Comparison of ENCODE assay signal across 8 cellular contexts in genomic region chr10:69092959-69093850, GRCh38. TPM values are rescaled to one million over a fixed set of nuclear protein-coding genes. Genes with fewer than 3 reads are reported as not detected.
DNase-seq lines count a peak whose midpoint lies in the region; ATAC-seq and TF ChIP-seq lines count a peak whose summit lies in the region.

No MANE protein-coding gene starts in this region.

- peak overlapping the region; percentile 5 for H3K27ac ChIP-seq in psoas muscle
- H3K27ac ChIP-seq in uterus, result no peak overlapping the region

- H3K9me3 ChIP-seq in psoas muscle (no peaks in the 10 kb centered on the region), uterus (no peaks in the 10 kb centered on the region)

- intact Hi-C loops in activated naive CD4-positive, alpha-beta T cell treated with anti-CD3 and anti-CD28 coated beads for 36 hours (cut with micrococcal nuclease), result loop anchor here (1.0 to 5.0 kb wide), 5 partner anchors 30 to 299 kb away; partner anchors contain the start of genes KIFBP and SUPV3L1
- intact Hi-C loops in head of caudate nucleus (cut with DNase I) (no loop called here), psoas muscle (cut with DNase I) (loop anchor here (2.0 to 5.0 kb wide), 2 partner anchors 86 to 88 kb away; no protein-coding TSS in a partner anchor), uterus (cut with DNase I; ENCODE audit: low total_unique reads) (no loop called here)

- ATAC-seq in GM18502 (IDR thresholded peaks at IDR 0.05; ENCODE audit: poor library complexity, unreplicated experiment) (peak; percentile 40), psoas muscle (peak; percentile 84 to 95 (median 88))

- TF ChIP-seq CTCF in psoas muscle (IDR thresholded peaks at IDR 0.05), result peak; percentile 78
- TF ChIP-seq CTCF in uterus (IDR thresholded peaks at IDR 0.05), result peak; percentile 66 to 88 (median 74)

- CTCF ChIA-PET in activated naive CD4-positive, alpha-beta T cell treated with anti-CD3 and anti-CD28 coated beads for 36 hours (lab: Charles Lee), result interaction anchor here (0.6 to 7.2 kb wide), 33 partner anchors 12 to 1195 kb away, joined by 3 to 143 read pairs (median 4); partner anchors contain the start of gene DDX21

- no peaks in the 10 kb centered on the region for H3K9me3 Mint-ChIP-seq in activated naive CD4-positive, alpha-beta T cell treated with anti-CD3 and anti-CD28 coated beads for 36 hours

- H3K4me3 ChIP-seq in psoas muscle (peak overlapping the region; percentile 8), uterus (no peak overlapping the region)

- H3K27me3 ChIP-seq in psoas muscle (ENCODE audit: insufficient read depth in 3 of 3, low read length in 2 of 3) (no peaks in the 10 kb centered on the region), uterus (no peaks in the 10 kb centered on the region)

- 46 to 52% (median 47%) methylated on average over 17 of the region's 17 CpGs for WGBS in psoas muscle, 3 donors

- H3K4me1 Mint-ChIP-seq in activated naive CD4-positive, alpha-beta T cell treated with anti-CD3 and anti-CD28 coated beads for 36 hours (ENCODE audit: low read depth), result peaks cover 52% of the 10 kb centered on the region

- TF ChIP-seq POLR2A in uterus (IDR thresholded peaks at IDR 0.05), result no peak

- H3K27ac Mint-ChIP-seq in activated naive CD4-positive, alpha-beta T cell treated with anti-CD3 and anti-CD28 coated beads for 36 hours, result peak overlapping the region; percentile 81

- peak overlapping the region; percentile 32 for H3K4me3 Mint-ChIP-seq in activated naive CD4-positive, alpha-beta T cell treated with anti-CD3 and anti-CD28 coated beads for 36 hours

- peaks cover 43% of the 10 kb centered on the region for H3K36me3 Mint-ChIP-seq in activated naive CD4-positive, alpha-beta T cell treated with anti-CD3 and anti-CD28 coated beads for 36 hours (ENCODE audit: low read depth)

- DNase-seq in A172 (ENCODE audit: low spot score) (peak; percentile 95), MV-4-11 (lab: John Stamatoyannopoulos, UW) (peak; percentile 72), SK-N-DZ (ENCODE audit: low spot score) (peak; percentile 79), head of caudate nucleus (peak in 38 of 42 donors; percentile 19 to 86 (median 60)), psoas muscle (peak; percentile 33 to 60), uterus (peak; percentile 61 to 86)
- peak; percentile 95 for DNase-seq in activated naive CD4-positive, alpha-beta T cell treated with anti-CD3 and anti-CD28 coated beads for 36 hours

- H3K4me1 ChIP-seq in psoas muscle (peaks cover 5% of the 10 kb centered on the region), uterus (no peaks in the 10 kb centered on the region)

- H3K27me3 Mint-ChIP-seq in activated naive CD4-positive, alpha-beta T cell treated with anti-CD3 and anti-CD28 coated beads for 36 hours (ENCODE audit: low read depth), result no peaks in the 10 kb centered on the region

- H3K36me3 ChIP-seq in psoas muscle (ENCODE audit: insufficient read depth in 1 of 2, low read depth in 1 of 2) (no peaks in the 10 kb centered on the region), uterus (no peaks in the 10 kb centered on the region)

RNA-seq across cellular contexts. Expression of gene SRGN, which starts 5.3 kb away (rescaled TPM):
- 125 and 182 TPM in 2 replicates for total RNA-seq in A172 (2014; rRNA removed; shearing (Covaris generic))
- not detected in 2 replicates for polyA plus RNA-seq in SK-N-DZ (2014; cell fraction: cytosol; rRNA removed)
- not detected in 2 replicates for polyA plus RNA-seq in SK-N-DZ (2014; cell fraction: nucleus; rRNA removed)
- 100 to 1,000 TPM; 197 to 198 TPM for total RNA-seq in activated naive CD4-positive, alpha-beta T cell treated with anti-CD3 and anti-CD28 coated beads for 36 hours
- 10 to 100 TPM; 27.8 to 43.4 (median 30.5) TPM for total RNA-seq in psoas muscle
- 10 to 100 TPM; 30.2 to 54.0 (median 33.2) TPM for polyA plus RNA-seq in psoas muscle
- 100 to 1,000 TPM in 2 of 4 donors, 10 to 100 TPM in 2; 36.9 to 281 (median 120) TPM for total RNA-seq in uterus

RNA-seq across cellular contexts. Expression of gene VPS26A, which starts 30.8 kb away (rescaled TPM):
- total RNA-seq in A172 (2014; rRNA removed; shearing (Covaris generic)), result 46.3 and 46.6 TPM in 2 replicates
- 19.1 and 28.5 TPM in 2 replicates for polyA plus RNA-seq in SK-N-DZ (2014; cell fraction: cytosol; rRNA removed)
- polyA plus RNA-seq in SK-N-DZ (2014; cell fraction: nucleus; rRNA removed), result 13.1 and 21.7 TPM in 2 replicates
- total RNA-seq in activated naive CD4-positive, alpha-beta T cell treated with anti-CD3 and anti-CD28 coated beads for 36 hours, result 10 to 100 TPM; 26.2 to 27.9 TPM
- total RNA-seq in psoas muscle (10 to 100 TPM; 25.2 to 41.1 (median 39.2) TPM), uterus (10 to 100 TPM; 22.0 to 67.2 (median 52.1) TPM)
- 10 to 100 TPM; 23.4 to 62.8 (median 36.5) TPM for polyA plus RNA-seq in psoas muscle

Comparison
In these comparisons a context has a peak if more than half of its experiments do, and no peak if none do; other contexts are left out.
1. intact Hi-C loops: an anchor here in activated naive CD4-positive, alpha-beta T cell treated with anti-CD3 and anti-CD28 coated beads for 36 hours (1.0 to 5.0 kb wide) and psoas muscle (2.0 to 5.0 kb wide); none called in head of caudate nucleus and uterus.